Comparison of ENCODE assay signal across 26 cellular contexts in genomic region chr16:711084-711483, GRCh38. TPM values are rescaled to one million over a fixed set of nuclear protein-coding genes. Genes with fewer than 3 reads are reported as not detected.
DNase-seq lines count a peak whose midpoint lies in the region; TF ChIP-seq lines count a peak whose summit lies in the region.
"Had no signal": no experiment of that assay in that cellular context is flagged by ENCODE, and none has a peak within 500 bp of the region (broad histone marks: within the 10 kb centered on the region; RNA-seq: fewer than 3 reads in every experiment).

No MANE protein-coding gene starts in this region.

- H3K9me3 Mint-ChIP-seq in neural progenitor cell, result no peaks in the 10 kb centered on the region
- H3K9me3 Mint-ChIP-seq: activated CD8-positive, alpha-beta T cell treated with anti-CD3 and anti-CD28 coated beads for 36 hours; activated naive CD4-positive, alpha-beta T cell treated with anti-CD3 and anti-CD28 coated beads for 36 hours; activated T-helper 1 cell treated with anti-CD3 and anti-CD28 coated beads, Interleukin-12 subunit alpha, Interleukin-12 subunit beta, Interleukin-2, Interleukin-4 antibody, amounts not matched to agents 30 ng/mL and 10 ng/mL and 1 ng/mL, durations not matched to agents 14 hours and 24 hours and 36 hours; natural killer cell; stimulated activated memory B cell treated with anti-CD40 and anti-IgM and Interleukin-4, amounts not matched to agents 10 μg/mL and 1 μg/mL and 100 μg/mL, for 72 hours had no signal

- H3K9ac ChIP-seq in neural progenitor cell, result no peak overlapping the region

- H2AFZ ChIP-seq in neural progenitor cell (replicated peaks), result no peak overlapping the region

- H3K4me1 Mint-ChIP-seq in neural progenitor cell, result peaks cover 41% of the 10 kb centered on the region
- H3K4me1 Mint-ChIP-seq: activated CD4-positive, alpha-beta T cell treated with anti-CD3 and anti-CD28 coated beads for 36 hours had no signal

- peak overlapping the region; percentile 57 for H3K4me3 Mint-ChIP-seq in neural progenitor cell
- H3K4me3 Mint-ChIP-seq: activated CD4-positive, alpha-beta T cell treated with anti-CD3 and anti-CD28 coated beads for 36 hours; activated CD8-positive, alpha-beta T cell treated with anti-CD3 and anti-CD28 coated beads for 36 hours; activated naive CD4-positive, alpha-beta T cell treated with anti-CD3 and anti-CD28 coated beads for 36 hours; activated T-helper 1 cell treated with anti-CD3 and anti-CD28 coated beads, Interleukin-12 subunit alpha, Interleukin-12 subunit beta, Interleukin-2, Interleukin-4 antibody, amounts not matched to agents 30 ng/mL and 10 ng/mL and 1 ng/mL, durations not matched to agents 14 hours and 24 hours and 36 hours; natural killer cell; stimulated activated memory B cell treated with anti-CD40 and anti-IgM and Interleukin-4, amounts not matched to agents 10 μg/mL and 1 μg/mL and 100 μg/mL, for 72 hours had no signal

- H3K4me1 ChIP-seq in neural progenitor cell, result peaks cover 14% of the 10 kb centered on the region

- peaks cover 37% of the 10 kb centered on the region for H3F3A ChIP-seq in neural progenitor cell (ENCODE audit: low read depth)

- H3K27ac ChIP-seq in caudate nucleus (ENCODE audit: low read depth, low read length) (peak overlapping the region; percentile 91), neural progenitor cell (no peak overlapping the region)
- H3K27ac ChIP-seq: body of pancreas, C4-2B, gastroesophageal sphincter, ovary, Peyer's patch, upper lobe of left lung, VCaP had no signal

- no peaks in the 10 kb centered on the region for H3K9me3 ChIP-seq in neural progenitor cell (ENCODE audit: low read depth)
- H3K9me3 ChIP-seq: adrenal gland, body of pancreas, gastroesophageal sphincter, mucosa of descending colon, ovary, Peyer's patch, upper lobe of left lung had no signal

- H3K36me3 Mint-ChIP-seq in neural progenitor cell, result no peaks in the 10 kb centered on the region
- H3K36me3 Mint-ChIP-seq: natural killer cell; stimulated activated memory B cell treated with anti-CD40 and anti-IgM and Interleukin-4, amounts not matched to agents 10 μg/mL and 1 μg/mL and 100 μg/mL, for 72 hours had no signal

- peaks cover 85% of the 10 kb centered on the region for H3K27me3 ChIP-seq in neural progenitor cell

- no peaks in the 10 kb centered on the region for H3K79me2 ChIP-seq in neural progenitor cell (ENCODE audit: low read depth)

- H3K27ac Mint-ChIP-seq in neural progenitor cell, result peak overlapping the region; percentile 87
- H3K27ac Mint-ChIP-seq: activated CD4-positive, alpha-beta T cell treated with anti-CD3 and anti-CD28 coated beads for 36 hours; activated CD8-positive, alpha-beta T cell treated with anti-CD3 and anti-CD28 coated beads for 36 hours; activated naive CD4-positive, alpha-beta T cell treated with anti-CD3 and anti-CD28 coated beads for 36 hours; activated T-helper 1 cell treated with anti-CD3 and anti-CD28 coated beads, Interleukin-12 subunit alpha, Interleukin-12 subunit beta, Interleukin-2, Interleukin-4 antibody, amounts not matched to agents 30 ng/mL and 10 ng/mL and 1 ng/mL, durations not matched to agents 14 hours and 24 hours and 36 hours; natural killer cell; stimulated activated memory B cell treated with anti-CD40 and anti-IgM and Interleukin-4, amounts not matched to agents 10 μg/mL and 1 μg/mL and 100 μg/mL, for 72 hours had no signal

- peaks cover 24% of the 10 kb centered on the region for H4K20me1 ChIP-seq in neural progenitor cell (ENCODE audit: low read depth)

- H3K4me2 ChIP-seq in neural progenitor cell, result no peak overlapping the region

- H3K4me3 ChIP-seq in neural progenitor cell, result no peak overlapping the region
- H3K4me3 ChIP-seq: adrenal gland, body of pancreas, gastroesophageal sphincter, lung, mucosa of descending colon, ovary, Peyer's patch, upper lobe of left lung had no signal

- peaks cover 27% of the 10 kb centered on the region for H3K27me3 Mint-ChIP-seq in neural progenitor cell (ENCODE audit: insufficient read depth, low read depth)

- H3K36me3 ChIP-seq in neural progenitor cell, result no peaks in the 10 kb centered on the region
- H3K36me3 ChIP-seq: adrenal gland, gastroesophageal sphincter, ovary, Peyer's patch, upper lobe of left lung had no signal

- DNase-seq in NCI-H69 (lab: John Stamatoyannopoulos, UW) (peak; percentile 71), caudate nucleus (lab: John Stamatoyannopoulos, UW) (no peak), neural progenitor cell (ENCODE audit: low spot score) (no peak), hepatic stellate cell (ENCODE audit: low spot score) (no peak), GF-D8 (lab: John Stamatoyannopoulos, UW) (no peak)
- DNase-seq: NCI-H1417 treated with DMSO at 0.1 percent for 48 hours, SIG-M5 had no signal

- no peak for TF ChIP-seq CTCF in neural progenitor cell (IDR thresholded peaks at IDR 0.05)

RNA-seq across cellular contexts. Expression of gene METRN, which starts 3.8 kb away (rescaled TPM):
- 24.3 and 110 TPM in 2 replicates for total RNA-seq in neural progenitor cell (ENCODE audit: low replicate concordance)

RNA-seq across cellular contexts. Expression of gene FBXL16, which starts 5.5 kb away (rescaled TPM):
- 0.13 and 0.65 TPM in 2 replicates for total RNA-seq in neural progenitor cell (ENCODE audit: low replicate concordance)
- total RNA-seq: fibroblast of lung, skeletal muscle tissue, subcutaneous adipose tissue had no signal

RNA-seq across cellular contexts. Expression of gene ANTKMT, which starts 9.9 kb away (rescaled TPM):
- 7.5 and 20.9 TPM in 2 replicates for total RNA-seq in neural progenitor cell (ENCODE audit: low replicate concordance)

RNA-seq across cellular contexts. Expression of gene CCDC78, which starts 15.2 kb away (rescaled TPM):
- total RNA-seq in neural progenitor cell (ENCODE audit: low replicate concordance), result 0.67 and 3.7 TPM in 2 replicates
- total RNA-seq: body of pancreas, skeletal muscle tissue had no signal

RNA-seq across cellular contexts. Expression of gene HAGHL, which starts 15.8 kb away (rescaled TPM):
- total RNA-seq in neural progenitor cell (ENCODE audit: low replicate concordance), result 1.0 and 5.4 TPM in 2 replicates
